Comparison of ENCODE assay signal across 17 cellular contexts in genomic region chrX:29617276-29617675, GRCh38.
DNase-seq lines count a peak whose midpoint lies in the region; ATAC-seq, FAIRE-seq and TF ChIP-seq lines count a peak whose summit lies in the region.
"Had no signal": no experiment of that assay in that cellular context is flagged by ENCODE, and none has a peak within 500 bp of the region (broad histone marks: within the 10 kb centered on the region; RNA-seq: fewer than 3 reads in every experiment).

No MANE protein-coding gene starts in this region.

- H3K27ac Mint-ChIP-seq in astrocyte (ENCODE audit: unreplicated experiment) (no peak overlapping the region), endothelial cell (ENCODE audit: unreplicated experiment) (no peak overlapping the region)
- H3K27ac Mint-ChIP-seq: activated T-helper 2 cell treated with anti-CD3 and anti-CD28 coated beads, Interferon-gamma antibody, Interleukin-2, Interleukin-4, amounts not matched to agents 10 μg/mL and 5 μg/mL and 100 μg/mL, durations not matched to agents 14 hours and 24 hours and 36 hours had no signal

- H4K20me1 ChIP-seq in astrocyte (ENCODE audit: insufficient read depth, low read length) (no peaks in the 10 kb centered on the region), keratinocyte (ENCODE audit: control insufficient read depth, extremely low read depth, insufficient read depth, low read length) (no peaks in the 10 kb centered on the region)

- H3K36me3 ChIP-seq in astrocyte (ENCODE audit: insufficient read depth, low read length) (no peaks in the 10 kb centered on the region), keratinocyte (ENCODE audit: control insufficient read depth in 2 of 2, extremely low read depth in 1 of 2, insufficient read depth in 2 of 2, low read length in 2 of 2) (no peaks in the 10 kb centered on the region)

- H3K4me2 ChIP-seq in astrocyte (ENCODE audit: low read length) (no peak overlapping the region), keratinocyte (ENCODE audit: control insufficient read depth, extremely low read depth, insufficient read depth, low read depth, low read length) (no peak overlapping the region)

- H3K9me3 Mint-ChIP-seq in astrocyte (ENCODE audit: unreplicated experiment) (no peaks in the 10 kb centered on the region), endothelial cell (ENCODE audit: unreplicated experiment) (no peaks in the 10 kb centered on the region)
- H3K9me3 Mint-ChIP-seq: activated T-helper 2 cell treated with anti-CD3 and anti-CD28 coated beads, Interferon-gamma antibody, Interleukin-2, Interleukin-4, amounts not matched to agents 10 μg/mL and 5 μg/mL and 100 μg/mL, durations not matched to agents 14 hours and 24 hours and 36 hours had no signal

- intact Hi-C loops in dorsolateral prefrontal cortex (cut with DNase I) = no loop called here

- H3K9me3 ChIP-seq in astrocyte (ENCODE audit: insufficient read depth, low read depth, low read length) (no peaks in the 10 kb centered on the region), keratinocyte (ENCODE audit: control insufficient read depth, low read depth, low read length) (no peaks in the 10 kb centered on the region)
- H3K9me3 ChIP-seq: psoas muscle had no signal

- H3K27me3 ChIP-seq in astrocyte (ENCODE audit: insufficient read depth, low read length) = no peaks in the 10 kb centered on the region
- no peaks in the 10 kb centered on the region for H3K27me3 ChIP-seq in keratinocyte (ENCODE audit: control insufficient read depth, extremely low read depth, insufficient read depth, low read length)
- H3K27me3 ChIP-seq in dorsolateral prefrontal cortex = peaks cover 0 to 54% (median 8%) of the 10 kb centered on the region in 45 donors

- H3K4me3 ChIP-seq in astrocyte (ENCODE audit: insufficient read depth, low read depth, low read length) (no peak overlapping the region), keratinocyte (ENCODE audit: control insufficient read depth in 2 of 3, extremely low read depth in 1 of 3, insufficient read depth in 2 of 3, low read depth in 1 of 3, low read length in 3 of 3) (no peak overlapping the region), dorsolateral prefrontal cortex (no peak overlapping the region)
- H3K4me3 ChIP-seq: psoas muscle had no signal

- no peaks in the 10 kb centered on the region for H3K79me2 ChIP-seq in astrocyte (ENCODE audit: insufficient read depth, low read length)
- H3K79me2 ChIP-seq in keratinocyte (ENCODE audit: control insufficient read depth, insufficient read depth, low read length) = no peaks in the 10 kb centered on the region

- dilution Hi-C loops in keratinocyte (cut with MboI; ENCODE audit: extremely low pct_ligation_motif_present, low sequenced_read_pairs) = no loop called here

- no peaks in the 10 kb centered on the region for H3K4me1 Mint-ChIP-seq in astrocyte (ENCODE audit: low read depth, unreplicated experiment)
- peaks cover 4% of the 10 kb centered on the region for H3K4me1 Mint-ChIP-seq in endothelial cell (ENCODE audit: unreplicated experiment)

- peak; percentile 31 for ATAC-seq in HG02870 (IDR thresholded peaks at IDR 0.05; ENCODE audit: unreplicated experiment)
- ATAC-seq: psoas muscle had no signal

- peak; percentile 0 for DNase-seq in AG09319 (ENCODE audit: extremely low read depth, low read depth)
- DNase-seq in astrocyte (ENCODE audit: low read depth) = peak; percentile 11
- DNase-seq in keratinocyte (ENCODE audit: low read depth, low spot score) = no peak
- no peak for DNase-seq in NCI-H1092 (lab: John Stamatoyannopoulos, UW)
- DNase-seq in dorsolateral prefrontal cortex = no peak
- no peak for DNase-seq in GM13976 (ENCODE audit: low spot score)
- DNase-seq in endothelial cell (ENCODE audit: low spot score) = no peak
- DNase-seq: activated CD4-positive, alpha-beta T cell treated with anti-CD3 and anti-CD28 coated beads, Interleukin-2, amount 50 U/mL, for 4 hours; islet precursor cell; KBM-7; NCI-H82; psoas muscle; SHP77 treated with DMSO at 0.1 percent for 48 hours; T-helper 9 cell had no signal

- TF ChIP-seq CTCF in AG09319 (IDR thresholded peaks at IDR 0.05; ENCODE audit: low read depth, low read length) (no peak), astrocyte (IDR thresholded peaks at IDR 0.05; ENCODE audit: insufficient read depth, low read depth, low read length) (no peak), keratinocyte (optimal IDR thresholded peaks at IDR 0.05 in 1 of 3, IDR thresholded peaks at IDR 0.05 in 1 of 3, conservative IDR thresholded peaks at IDR 0.05 in 1 of 3; ENCODE audit: extremely low read depth in 1 of 3, insufficient read depth in 2 of 3, low read length in 3 of 3) (no peak), dorsolateral prefrontal cortex (IDR thresholded peaks at IDR 0.05 in 54 of 56, conservative IDR thresholded peaks at IDR 0.05 in 2 of 56; ENCODE audit: low read depth in 1 of 56, partially characterized antibody in 56 of 56) (no peak), GM13976 (IDR thresholded peaks at IDR 0.05; ENCODE audit: borderline replicate concordance, control extremely low read depth, extremely low read depth, insufficient read depth, missing control alignments) (no peak), endothelial cell (IDR thresholded peaks at IDR 0.05; ENCODE audit: unreplicated experiment) (no peak)

- no peak overlapping the region for H3K27ac ChIP-seq in astrocyte (ENCODE audit: low read depth, low read length)
- no peak overlapping the region for H3K27ac ChIP-seq in keratinocyte (ENCODE audit: control insufficient read depth, insufficient read depth, low read length)
- peak overlapping the region in 17 of 59 donors; percentile 0 to 59 (median 26) for H3K27ac ChIP-seq in dorsolateral prefrontal cortex
- H3K27ac ChIP-seq: C4-2B, psoas muscle had no signal

- in situ Hi-C loops in GM13976 (cut with MboI; ENCODE audit: low sequenced_read_pairs, unreplicated experiment) = no loop called here

- H3K4me1 ChIP-seq in astrocyte (ENCODE audit: insufficient read depth, low read length) (no peaks in the 10 kb centered on the region), keratinocyte (ENCODE audit: control insufficient read depth, extremely low read depth, insufficient read depth, low read length) (no peaks in the 10 kb centered on the region)
- H3K4me1 ChIP-seq: psoas muscle had no signal

- no peaks in the 10 kb centered on the region for H3K27me3 Mint-ChIP-seq in astrocyte (ENCODE audit: low read depth, unreplicated experiment)
- H3K27me3 Mint-ChIP-seq in endothelial cell (ENCODE audit: unreplicated experiment) = no peaks in the 10 kb centered on the region

- H3K36me3 Mint-ChIP-seq in astrocyte (ENCODE audit: low read depth, unreplicated experiment) (no peaks in the 10 kb centered on the region), endothelial cell (ENCODE audit: low read depth, unreplicated experiment) (no peaks in the 10 kb centered on the region)

- H3K4me3 Mint-ChIP-seq in astrocyte (ENCODE audit: unreplicated experiment) = no peak overlapping the region
- H3K4me3 Mint-ChIP-seq in endothelial cell (ENCODE audit: unreplicated experiment) = no peak overlapping the region

- no peak overlapping the region for H2AFZ ChIP-seq in astrocyte (ENCODE audit: low read depth, low read length)
- H2AFZ ChIP-seq in keratinocyte (ENCODE audit: control insufficient read depth, low read length) = no peak overlapping the region

- no peak for FAIRE-seq in astrocyte (lab: Jason Lieb, UNC)
- FAIRE-seq in keratinocyte (lab: Jason Lieb, UNC) = peak; percentile 51

- no peaks in the 10 kb centered on the region for H3K9me1 ChIP-seq in keratinocyte (ENCODE audit: control insufficient read depth, extremely low read depth, insufficient read depth, low read length)

- H3K9ac ChIP-seq in astrocyte (ENCODE audit: low read length) (no peak overlapping the region), keratinocyte (ENCODE audit: control insufficient read depth, extremely low read depth, insufficient read depth, low read length) (no peak overlapping the region)

Comparison
In these comparisons a context has a peak if more than half of its experiments do, and no peak if none do; other contexts are left out.
1. DNase-seq: peak in AG09319 (single experiment) and astrocyte (single experiment); none in keratinocyte (single experiment), NCI-H1092 (single experiment), dorsolateral prefrontal cortex (0 of 10), GM13976 (single experiment) and endothelial cell (single experiment).